ENCODE assay signal across 11 cellular contexts in genomic region chr1:24556414-24556795, GRCh38. TPM values are rescaled to one million over a fixed set of nuclear protein-coding genes. Genes with fewer than 3 reads are reported as not detected.
DNase-seq lines count a peak whose midpoint lies in the region; ATAC-seq and TF ChIP-seq lines count a peak whose summit lies in the region.
"Had no signal": no experiment of that assay in that cellular context is flagged by ENCODE, and none has a peak within 500 bp of the region (broad histone marks: within the 10 kb centered on the region; RNA-seq: fewer than 3 reads in every experiment).

No MANE protein-coding gene starts in this region.

- H3K9me3 ChIP-seq in T-helper 17 cell (ENCODE audit: control insufficient read depth, low read length, poor library complexity, severe bottlenecking) (no peaks in the 10 kb centered on the region), smooth muscle cell (replicated peaks; ENCODE audit: low read depth) (no peaks in the 10 kb centered on the region)

- peaks cover 10% of the 10 kb centered on the region for H3K4me1 Mint-ChIP-seq in activated CD4-positive, alpha-beta memory T cell treated with anti-CD3 and anti-CD28 coated beads for 36 hours (ENCODE audit: low read depth)
- peaks cover 10% of the 10 kb centered on the region for H3K4me1 Mint-ChIP-seq in activated CD4-positive, alpha-beta memory T cell treated with anti-CD3 and anti-CD28 coated beads, Interleukin-2, amount 10 ng/mL, durations not matched to agents 7 days and 5 days
- peaks cover 7% of the 10 kb centered on the region for H3K4me1 Mint-ChIP-seq in T-helper 17 cell

- H3K4me1 ChIP-seq in smooth muscle cell (ENCODE audit: low read depth): no peaks in the 10 kb centered on the region

- peak overlapping the region; percentile 45 for H3K4me3 Mint-ChIP-seq in activated CD4-positive, alpha-beta memory T cell treated with anti-CD3 and anti-CD28 coated beads for 36 hours
- H3K4me3 Mint-ChIP-seq in activated CD4-positive, alpha-beta memory T cell treated with anti-CD3 and anti-CD28 coated beads, Interleukin-2, amount 10 ng/mL, durations not matched to agents 7 days and 5 days: no peak overlapping the region
- H3K4me3 Mint-ChIP-seq in T-helper 17 cell: peak overlapping the region; percentile 43

- H3F3A ChIP-seq in smooth muscle cell (ENCODE audit: low read depth): peaks cover 3% of the 10 kb centered on the region

- no peak overlapping the region for H3K27ac Mint-ChIP-seq in activated CD4-positive, alpha-beta memory T cell treated with anti-CD3 and anti-CD28 coated beads for 36 hours
- no peak overlapping the region for H3K27ac Mint-ChIP-seq in activated CD4-positive, alpha-beta memory T cell treated with anti-CD3 and anti-CD28 coated beads, Interleukin-2, amount 10 ng/mL, durations not matched to agents 7 days and 5 days
- H3K27ac Mint-ChIP-seq in T-helper 17 cell: no peak overlapping the region

- H3K9ac ChIP-seq in smooth muscle cell (ENCODE audit: low read depth): no peak overlapping the region

- no peak for DNase-seq in activated CD4-positive, alpha-beta memory T cell treated with anti-CD3 and anti-CD28 coated beads for 36 hours
- DNase-seq in activated CD4-positive, alpha-beta memory T cell treated with anti-CD3 and anti-CD28 coated beads, Interleukin-2, amount 10 ng/mL, durations not matched to agents 7 days and 5 days: no peak
- DNase-seq in T-helper 17 cell: no peak
- DNase-seq in smooth muscle cell (lab: John Stamatoyannopoulos, UW; ENCODE audit: unreplicated experiment): no peak
- no peak for DNase-seq in NCI-H345 treated with DMSO at 0.1 percent for 48 hours (lab: John Stamatoyannopoulos, UW; ENCODE audit: unreplicated experiment)
- no peak for DNase-seq in anterior cingulate cortex (lab: John Stamatoyannopoulos, UW)

- no peak for TF ChIP-seq CTCF in smooth muscle cell (IDR thresholded peaks at IDR 0.05; ENCODE audit: borderline replicate concordance, insufficient read depth, poor library complexity, severe bottlenecking)

- H3K79me2 ChIP-seq in smooth muscle cell (ENCODE audit: low read depth): no peaks in the 10 kb centered on the region

- H3K27ac ChIP-seq in smooth muscle cell (ENCODE audit: low read depth): no peak overlapping the region

- H3K9me3 Mint-ChIP-seq in activated CD4-positive, alpha-beta memory T cell treated with anti-CD3 and anti-CD28 coated beads for 36 hours: no peaks in the 10 kb centered on the region
- H3K9me3 Mint-ChIP-seq in activated CD4-positive, alpha-beta memory T cell treated with anti-CD3 and anti-CD28 coated beads, Interleukin-2, amount 10 ng/mL, durations not matched to agents 7 days and 5 days: no peaks in the 10 kb centered on the region

- H3K27me3 ChIP-seq in smooth muscle cell (ENCODE audit: low read depth): peaks cover 25% of the 10 kb centered on the region

- CTCF ChIA-PET in activated CD4-positive, alpha-beta memory T cell treated with anti-CD3 and anti-CD28 coated beads for 36 hours (lab: Charles Lee): no interaction called here
- CTCF ChIA-PET in activated CD4-positive, alpha-beta memory T cell treated with anti-CD3 and anti-CD28 coated beads, Interleukin-2, amount 10 ng/mL, durations not matched to agents 7 days and 5 days (lab: Charles Lee): interaction anchor here (1.0 kb wide), 1 partner anchor 31 kb away, joined by 4 read pairs; no protein-coding TSS in a partner anchor

- no peaks in the 10 kb centered on the region for H3K36me3 ChIP-seq in smooth muscle cell (ENCODE audit: low read depth)

- H4K20me1 ChIP-seq in smooth muscle cell (ENCODE audit: low read depth): no peaks in the 10 kb centered on the region

- no peaks in the 10 kb centered on the region for H3K36me3 Mint-ChIP-seq in activated CD4-positive, alpha-beta memory T cell treated with anti-CD3 and anti-CD28 coated beads for 36 hours
- H3K36me3 Mint-ChIP-seq in activated CD4-positive, alpha-beta memory T cell treated with anti-CD3 and anti-CD28 coated beads, Interleukin-2, amount 10 ng/mL, durations not matched to agents 7 days and 5 days (ENCODE audit: low read depth): no peaks in the 10 kb centered on the region
- H3K36me3 Mint-ChIP-seq in T-helper 17 cell (ENCODE audit: low read depth): no peaks in the 10 kb centered on the region

- 59% methylated on average over 18 of the region's 19 CpGs for WGBS in smooth muscle cell (ENCODE audit: low lambda C conversion rate)

- intact Hi-C loops in activated CD4-positive, alpha-beta memory T cell treated with anti-CD3 and anti-CD28 coated beads for 36 hours (cut with micrococcal nuclease): no loop called here

- POLR2A ChIA-PET in activated CD4-positive, alpha-beta memory T cell treated with anti-CD3 and anti-CD28 coated beads for 36 hours (lab: Charles Lee): no interaction called here
- POLR2A ChIA-PET in activated CD4-positive, alpha-beta memory T cell treated with anti-CD3 and anti-CD28 coated beads, Interleukin-2, amount 10 ng/mL, durations not matched to agents 7 days and 5 days (lab: Charles Lee): no interaction called here

- peak overlapping the region; percentile 78 for H3K4me2 ChIP-seq in smooth muscle cell

- H3K4me3 ChIP-seq in iPS-11a (ENCODE audit: low read depth, low read length) (peak overlapping the region; percentile 29), smooth muscle cell (peak overlapping the region; percentile 39)

- H3K27me3 Mint-ChIP-seq in activated CD4-positive, alpha-beta memory T cell treated with anti-CD3 and anti-CD28 coated beads for 36 hours: peaks cover 11% of the 10 kb centered on the region
- H3K27me3 Mint-ChIP-seq in activated CD4-positive, alpha-beta memory T cell treated with anti-CD3 and anti-CD28 coated beads, Interleukin-2, amount 10 ng/mL, durations not matched to agents 7 days and 5 days: peaks cover 31% of the 10 kb centered on the region
- peaks cover 20% of the 10 kb centered on the region for H3K27me3 Mint-ChIP-seq in T-helper 17 cell

- ATAC-seq in T-helper 17 cell (no peak), SK-N-SH treated with all-trans-retinoic acid at 6 μM for 48 hours (no peak)

- no peak overlapping the region for H2AFZ ChIP-seq in smooth muscle cell (ENCODE audit: low read depth)

TF ChIP-seq in SK-N-SH treated with all-trans-retinoic acid at 6 μM for 48 hours, 23 proteins besides CTCF, POLR2A, EP300 and RAD21:
- no peak for TF ChIP-seq SNAI2 (CRISPR knock-in tag; IDR thresholded peaks at IDR 0.05)
- TF ChIP-seq CREB5 (CRISPR knock-in tag; IDR thresholded peaks at IDR 0.05; ENCODE audit: low read depth): no peak
- no peak for TF ChIP-seq OSR1 (CRISPR knock-in tag; IDR thresholded peaks at IDR 0.05)
- TF ChIP-seq, protein P1, sequence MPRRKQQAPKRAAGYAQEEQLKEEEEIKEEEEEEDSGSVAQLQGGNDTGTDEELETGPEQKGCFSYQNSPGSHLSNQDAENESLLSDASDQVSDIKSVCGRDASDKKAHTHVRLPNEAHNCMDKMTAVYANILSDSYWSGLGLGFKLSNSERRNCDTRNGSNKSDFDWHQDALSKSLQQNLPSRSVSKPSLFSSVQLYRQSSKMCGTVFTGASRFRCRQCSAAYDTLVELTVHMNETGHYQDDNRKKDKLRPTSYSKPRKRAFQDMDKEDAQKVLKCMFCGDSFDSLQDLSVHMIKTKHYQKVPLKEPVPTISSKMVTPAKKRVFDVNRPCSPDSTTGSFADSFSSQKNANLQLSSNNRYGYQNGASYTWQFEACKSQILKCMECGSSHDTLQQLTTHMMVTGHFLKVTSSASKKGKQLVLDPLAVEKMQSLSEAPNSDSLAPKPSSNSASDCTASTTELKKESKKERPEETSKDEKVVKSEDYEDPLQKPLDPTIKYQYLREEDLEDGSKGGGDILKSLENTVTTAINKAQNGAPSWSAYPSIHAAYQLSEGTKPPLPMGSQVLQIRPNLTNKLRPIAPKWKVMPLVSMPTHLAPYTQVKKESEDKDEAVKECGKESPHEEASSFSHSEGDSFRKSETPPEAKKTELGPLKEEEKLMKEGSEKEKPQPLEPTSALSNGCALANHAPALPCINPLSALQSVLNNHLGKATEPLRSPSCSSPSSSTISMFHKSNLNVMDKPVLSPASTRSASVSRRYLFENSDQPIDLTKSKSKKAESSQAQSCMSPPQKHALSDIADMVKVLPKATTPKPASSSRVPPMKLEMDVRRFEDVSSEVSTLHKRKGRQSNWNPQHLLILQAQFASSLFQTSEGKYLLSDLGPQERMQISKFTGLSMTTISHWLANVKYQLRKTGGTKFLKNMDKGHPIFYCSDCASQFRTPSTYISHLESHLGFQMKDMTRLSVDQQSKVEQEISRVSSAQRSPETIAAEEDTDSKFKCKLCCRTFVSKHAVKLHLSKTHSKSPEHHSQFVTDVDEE (CRISPR knock-in tag; IDR thresholded peaks at IDR 0.05): no peak

RNA-seq across cellular contexts. Expression of gene NCMAP, which starts 0.5 kb away (rescaled TPM):
- total RNA-seq in activated CD4-positive, alpha-beta memory T cell treated with anti-CD3 and anti-CD28 coated beads for 36 hours: under 1 TPM; 0.05 to 0.07 TPM
- not detected for total RNA-seq in activated CD4-positive, alpha-beta memory T cell treated with anti-CD3 and anti-CD28 coated beads, Interleukin-2, amount 10 ng/mL, durations not matched to agents 7 days and 5 days
- total RNA-seq in T-helper 17 cell (not detected), smooth muscle cell (not detected in 2 replicates)
- not detected in 2 replicates for polyA plus RNA-seq in smooth muscle cell
- total RNA-seq: A172, Daoy, M059J had no signal

RNA-seq across cellular contexts. Expression of gene RCAN3, which starts 53.8 kb away (rescaled TPM):
- total RNA-seq in activated CD4-positive, alpha-beta memory T cell treated with anti-CD3 and anti-CD28 coated beads for 36 hours: 10 to 100 TPM; 71.3 to 78.8 TPM
- 10 to 100 TPM; 59.3 to 62.6 TPM for total RNA-seq in activated CD4-positive, alpha-beta memory T cell treated with anti-CD3 and anti-CD28 coated beads, Interleukin-2, amount 10 ng/mL, durations not matched to agents 7 days and 5 days
- total RNA-seq in T-helper 17 cell: 100 to 1,000 TPM; 152 to 160 TPM
- total RNA-seq in smooth muscle cell: 15.7 and 20.0 TPM in 2 replicates
- polyA plus RNA-seq in smooth muscle cell: 4.5 and 5.3 TPM in 2 replicates
